8 cellular contexts compared by ENCODE assay signal in genomic region chr14:73949752-73950734, GRCh38. TPM values are rescaled to one million over a fixed set of nuclear protein-coding genes. Genes with fewer than 3 reads are reported as not detected.
A peak's percentile ranks its signal among the peaks of the same experiment; 100 is the strongest.
DNase-seq lines count a peak whose midpoint lies in the region; ATAC-seq, FAIRE-seq and TF ChIP-seq lines count a peak whose summit lies in the region.

COQ6 (plus strand) TSS chr14:73950302; CDS start chr14:73950333, 31 bp downstream.
FAM161B (minus strand) TSS chr14:73950094; CDS start chr14:73950026, 68 bp downstream.

- H3K4me1 ChIP-seq in pancreas (peaks cover 7 to 11% (median 10%) of the 10 kb centered on the region in 3 donors), tibial nerve (peaks cover 0 to 38% (median 10%) of the 10 kb centered on the region in 4 donors)

- DNase-seq in GM12864 (ENCODE audit: low read depth), result peak; percentile 87
- DNase-seq in NCI-H1105 (lab: John Stamatoyannopoulos, UW), result peak; percentile 97
- peak; percentile 69 for DNase-seq in SKM-1 treated with dmso at 0.1 percent for 144 hours (lab: John Stamatoyannopoulos, UW; ENCODE audit: unreplicated experiment)
- DNase-seq in activated naive CD8-positive, alpha-beta T cell treated with anti-CD3 and anti-CD28 coated beads, Interleukin-2, amount 50 U/mL, for 16 hours (ENCODE audit: low read depth, low spot score), result peak; percentile 86
- peak; percentile 96 for DNase-seq in Right ventricle myocardium superior
- DNase-seq in pancreas, result peak; percentile 88 to 95 (median 92)
- peak; percentile 83 to 89 for DNase-seq in tibial nerve (ENCODE audit: low spot score in 2 of 2)

- TF ChIP-seq EP300 in tibial nerve (IDR thresholded peaks at IDR 0.05), result peak; percentile 79 to 91

- ATAC-seq in HG02623 (IDR thresholded peaks at IDR 0.05; ENCODE audit: unreplicated experiment) (peak; percentile 78), Right ventricle myocardium superior (ENCODE audit: poor library complexity) (peak; percentile 98), pancreas (peak; percentile 91 to 95 (median 94))

- no peaks in the 10 kb centered on the region for H3K27me3 ChIP-seq in pancreas
- H3K27me3 ChIP-seq in tibial nerve, result no peaks in the 10 kb centered on the region

- H3K9me3 ChIP-seq in pancreas, result no peaks in the 10 kb centered on the region
- H3K9me3 ChIP-seq in tibial nerve, result no peaks in the 10 kb centered on the region

- H3K4me3 ChIP-seq in GM12864 (ENCODE audit: low read depth, low read length), result peak within 1 kb of the TSS; percentile 81
- H3K4me3 ChIP-seq in pancreas, result peak within 1 kb of the TSS; percentile 42 to 82 (median 68)
- H3K4me3 ChIP-seq in tibial nerve, result peak within 1 kb of the TSS; percentile 53 to 96 (median 77)

- H3K36me3 ChIP-seq in pancreas (peaks cover 0 to 13% (median 4%) of the 10 kb centered on the region in 3 donors), tibial nerve (peaks cover 0 to 36% (median 0%) of the 10 kb centered on the region in 3 donors)

- H3K27ac ChIP-seq in pancreas (peak within 1 kb of the TSS; percentile 68 to 85 (median 82)), tibial nerve (peak within 1 kb of the TSS; percentile 62 to 92 (median 88))

- FAIRE-seq in pancreas (lab: Jason Lieb, UNC), result no peak

- intact Hi-C loops in Right ventricle myocardium superior (cut with DNase I), result no loop called here
- intact Hi-C loops in pancreas (cut with DNase I), result no loop called here

- TF ChIP-seq POLR2A in tibial nerve (IDR thresholded peaks at IDR 0.05), result peak; percentile 51 to 73

- peak; percentile 23 for TF ChIP-seq CTCF in GM12864 (IDR thresholded peaks at IDR 0.05; ENCODE audit: low read depth, low read length, missing control alignments)
- TF ChIP-seq CTCF in pancreas (IDR thresholded peaks at IDR 0.05), result no peak
- TF ChIP-seq CTCF in tibial nerve (IDR thresholded peaks at IDR 0.05), result peak in 3 of 5 experiments; percentile 5 to 60 (median 39)

- 1 to 2% methylated on average over 70 of the region's 70 CpGs for WGBS in pancreas, 2 donors
- 0 to 1% methylated on average over 42 to 55 of the region's 70 CpGs for WGBS in tibial nerve, 2 donors

RNA-seq across cellular contexts. Expression of gene COQ6, which starts in this region (rescaled TPM):
- total RNA-seq in Right ventricle myocardium superior, result 49.9 TPM
- 1 to 10 TPM; 5.1 to 8.1 (median 6.7) TPM for total RNA-seq in pancreas
- polyA plus RNA-seq in pancreas, result 10 to 100 TPM in 1 of 2 donors, 1 to 10 TPM in 1; 6.5 to 19.8 TPM
- total RNA-seq in tibial nerve, result 10 to 100 TPM; 20.3 to 42.3 (median 27.8) TPM

RNA-seq across cellular contexts. Expression of gene FAM161B, which starts in this region (rescaled TPM):
- 4.1 TPM for total RNA-seq in Right ventricle myocardium superior
- 1 to 10 TPM in 5 of 6 donors, under 1 TPM in 1; 0.97 to 2.0 (median 1.2) TPM for total RNA-seq in pancreas
- 1 to 10 TPM; 1.4 to 2.0 TPM for polyA plus RNA-seq in pancreas
- total RNA-seq in tibial nerve, result 10 to 100 TPM in 1 of 4 donors, 1 to 10 TPM in 3; 6.9 to 10.7 (median 9.3) TPM

Comparison
In these comparisons a context has a peak if more than half of its experiments do, and no peak if none do; other contexts are left out.
1. Peak in every context shown above with its lines: DNase-seq, ATAC-seq, H3K4me3 ChIP-seq and H3K27ac ChIP-seq.
2. CTCF ChIP-seq: peak in GM12864 (single experiment) and tibial nerve (3 of 5); none in pancreas (0 of 4).